In the genomic region with DNA sequence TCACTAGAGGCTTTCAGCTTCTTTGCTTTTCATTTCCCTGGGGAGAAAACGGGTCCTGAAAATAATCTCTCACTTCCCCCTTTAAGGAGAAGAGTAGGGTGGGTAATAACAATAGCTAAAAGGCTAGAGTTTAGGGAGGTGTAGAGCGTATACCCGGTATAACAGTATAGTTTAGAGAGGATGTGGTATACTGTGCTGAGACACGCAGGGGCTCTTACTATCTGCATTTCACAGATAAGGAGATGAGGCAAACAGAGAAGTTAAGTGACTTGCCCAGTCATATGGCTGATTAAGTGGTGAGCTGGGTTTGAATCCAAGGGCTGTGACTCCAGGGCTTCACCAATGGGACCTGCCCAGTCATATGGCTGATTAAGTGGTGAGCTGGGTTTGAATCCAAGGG, we compare ENCODE assay signal across 1 cellular context.
TF ChIP-seq lines count a peak whose summit lies in the region.

No MANE protein-coding gene starts in this region.

TF ChIP-seq in K562, 482 proteins besides CTCF, POLR2A, EP300 and RAD21 (continued from another document and continues in another):
- TF ChIP-seq, protein P1, sequence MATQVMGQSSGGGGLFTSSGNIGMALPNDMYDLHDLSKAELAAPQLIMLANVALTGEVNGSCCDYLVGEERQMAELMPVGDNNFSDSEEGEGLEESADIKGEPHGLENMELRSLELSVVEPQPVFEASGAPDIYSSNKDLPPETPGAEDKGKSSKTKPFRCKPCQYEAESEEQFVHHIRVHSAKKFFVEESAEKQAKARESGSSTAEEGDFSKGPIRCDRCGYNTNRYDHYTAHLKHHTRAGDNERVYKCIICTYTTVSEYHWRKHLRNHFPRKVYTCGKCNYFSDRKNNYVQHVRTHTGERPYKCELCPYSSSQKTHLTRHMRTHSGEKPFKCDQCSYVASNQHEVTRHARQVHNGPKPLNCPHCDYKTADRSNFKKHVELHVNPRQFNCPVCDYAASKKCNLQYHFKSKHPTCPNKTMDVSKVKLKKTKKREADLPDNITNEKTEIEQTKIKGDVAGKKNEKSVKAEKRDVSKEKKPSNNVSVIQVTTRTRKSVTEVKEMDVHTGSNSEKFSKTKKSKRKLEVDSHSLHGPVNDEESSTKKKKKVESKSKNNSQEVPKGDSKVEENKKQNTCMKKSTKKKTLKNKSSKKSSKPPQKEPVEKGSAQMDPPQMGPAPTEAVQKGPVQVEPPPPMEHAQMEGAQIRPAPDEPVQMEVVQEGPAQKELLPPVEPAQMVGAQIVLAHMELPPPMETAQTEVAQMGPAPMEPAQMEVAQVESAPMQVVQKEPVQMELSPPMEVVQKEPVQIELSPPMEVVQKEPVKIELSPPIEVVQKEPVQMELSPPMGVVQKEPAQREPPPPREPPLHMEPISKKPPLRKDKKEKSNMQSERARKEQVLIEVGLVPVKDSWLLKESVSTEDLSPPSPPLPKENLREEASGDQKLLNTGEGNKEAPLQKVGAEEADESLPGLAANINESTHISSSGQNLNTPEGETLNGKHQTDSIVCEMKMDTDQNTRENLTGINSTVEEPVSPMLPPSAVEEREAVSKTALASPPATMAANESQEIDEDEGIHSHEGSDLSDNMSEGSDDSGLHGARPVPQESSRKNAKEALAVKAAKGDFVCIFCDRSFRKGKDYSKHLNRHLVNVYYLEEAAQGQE (CRISPR knock-in tag; IDR thresholded peaks at IDR 0.05; ENCODE audit: low read depth) = no peak
- TF ChIP-seq BMI1 (IDR thresholded peaks at IDR 0.05; ENCODE audit: low read length) (no peak), CBFA2T2 (conservative IDR thresholded peaks at IDR 0.05) (peak; percentile 69), HNRNPK (IDR thresholded peaks at IDR 0.05; ENCODE audit: low read depth, low read length, poor library complexity, severe bottlenecking) (no peak), KLF16 (IDR thresholded peaks at IDR 0.05) (0 out of 2 replicates have a peak, but pooled peaks have one; percentile 27), CREB1 (IDR thresholded peaks at IDR 0.05) (no peak), CREB1 (CRISPR knock-in tag; IDR thresholded peaks at IDR 0.05) (no peak), PURB (CRISPR knock-in tag; IDR thresholded peaks at IDR 0.05; ENCODE audit: low read depth) (no peak), ZNF143 (CRISPR knock-in tag; IDR thresholded peaks at IDR 0.05) (no peak), HCFC1 (IDR thresholded peaks at IDR 0.05; ENCODE audit: low read depth, low read length) (no peak), CC2D1A (IDR thresholded peaks at IDR 0.05) (peak; percentile 69; the same call in 1 of the 2 replicates), ZNF589 (CRISPR knock-in tag; IDR thresholded peaks at IDR 0.05; ENCODE audit: low read depth) (no peak), GATAD2A (IDR thresholded peaks at IDR 0.05) (no peak), ZNF347 (CRISPR knock-in tag; IDR thresholded peaks at IDR 0.05; ENCODE audit: low read depth) (no peak), ZNF253 (CRISPR knock-in tag; conservative IDR thresholded peaks at IDR 0.05) (no peak), MCM2 (IDR thresholded peaks at IDR 0.05; ENCODE audit: low read depth) (no peak), ZNF699 (CRISPR knock-in tag; IDR thresholded peaks at IDR 0.05; ENCODE audit: insufficient replicate concordance) (no peak), MEF2A (IDR thresholded peaks at IDR 0.05; ENCODE audit: control insufficient read depth, low read depth, low read length) (no peak), FOXP1 (CRISPR knock-in tag; IDR thresholded peaks at IDR 0.05) (no peak), SMAD1 (IDR thresholded peaks at IDR 0.05; ENCODE audit: low read depth, low read length, partially characterized antibody) (no peak), ZFP36 (IDR thresholded peaks at IDR 0.05; ENCODE audit: low read depth, low read length, partially characterized antibody) (peak; percentile 72), ARID1B (IDR thresholded peaks at IDR 0.05) (peak; percentile 91)
- TF ChIP-seq, protein P2, sequence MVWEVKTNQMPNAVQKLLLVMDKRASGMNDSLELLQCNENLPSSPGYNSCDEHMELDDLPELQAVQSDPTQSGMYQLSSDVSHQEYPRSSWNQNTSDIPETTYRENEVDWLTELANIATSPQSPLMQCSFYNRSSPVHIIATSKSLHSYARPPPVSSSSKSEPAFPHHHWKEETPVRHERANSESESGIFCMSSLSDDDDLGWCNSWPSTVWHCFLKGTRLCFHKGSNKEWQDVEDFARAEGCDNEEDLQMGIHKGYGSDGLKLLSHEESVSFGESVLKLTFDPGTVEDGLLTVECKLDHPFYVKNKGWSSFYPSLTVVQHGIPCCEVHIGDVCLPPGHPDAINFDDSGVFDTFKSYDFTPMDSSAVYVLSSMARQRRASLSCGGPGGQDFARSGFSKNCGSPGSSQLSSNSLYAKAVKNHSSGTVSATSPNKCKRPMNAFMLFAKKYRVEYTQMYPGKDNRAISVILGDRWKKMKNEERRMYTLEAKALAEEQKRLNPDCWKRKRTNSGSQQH (CRISPR knock-in tag; IDR thresholded peaks at IDR 0.05) = no peak
- TF ChIP-seq, protein P3, sequence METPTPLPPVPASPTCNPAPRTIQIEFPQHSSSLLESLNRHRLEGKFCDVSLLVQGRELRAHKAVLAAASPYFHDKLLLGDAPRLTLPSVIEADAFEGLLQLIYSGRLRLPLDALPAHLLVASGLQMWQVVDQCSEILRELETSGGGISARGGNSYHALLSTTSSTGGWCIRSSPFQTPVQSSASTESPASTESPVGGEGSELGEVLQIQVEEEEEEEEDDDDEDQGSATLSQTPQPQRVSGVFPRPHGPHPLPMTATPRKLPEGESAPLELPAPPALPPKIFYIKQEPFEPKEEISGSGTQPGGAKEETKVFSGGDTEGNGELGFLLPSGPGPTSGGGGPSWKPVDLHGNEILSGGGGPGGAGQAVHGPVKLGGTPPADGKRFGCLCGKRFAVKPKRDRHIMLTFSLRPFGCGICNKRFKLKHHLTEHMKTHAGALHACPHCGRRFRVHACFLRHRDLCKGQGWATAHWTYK (CRISPR knock-in tag; IDR thresholded peaks at IDR 0.05) = no peak
- TF ChIP-seq, protein P4, sequence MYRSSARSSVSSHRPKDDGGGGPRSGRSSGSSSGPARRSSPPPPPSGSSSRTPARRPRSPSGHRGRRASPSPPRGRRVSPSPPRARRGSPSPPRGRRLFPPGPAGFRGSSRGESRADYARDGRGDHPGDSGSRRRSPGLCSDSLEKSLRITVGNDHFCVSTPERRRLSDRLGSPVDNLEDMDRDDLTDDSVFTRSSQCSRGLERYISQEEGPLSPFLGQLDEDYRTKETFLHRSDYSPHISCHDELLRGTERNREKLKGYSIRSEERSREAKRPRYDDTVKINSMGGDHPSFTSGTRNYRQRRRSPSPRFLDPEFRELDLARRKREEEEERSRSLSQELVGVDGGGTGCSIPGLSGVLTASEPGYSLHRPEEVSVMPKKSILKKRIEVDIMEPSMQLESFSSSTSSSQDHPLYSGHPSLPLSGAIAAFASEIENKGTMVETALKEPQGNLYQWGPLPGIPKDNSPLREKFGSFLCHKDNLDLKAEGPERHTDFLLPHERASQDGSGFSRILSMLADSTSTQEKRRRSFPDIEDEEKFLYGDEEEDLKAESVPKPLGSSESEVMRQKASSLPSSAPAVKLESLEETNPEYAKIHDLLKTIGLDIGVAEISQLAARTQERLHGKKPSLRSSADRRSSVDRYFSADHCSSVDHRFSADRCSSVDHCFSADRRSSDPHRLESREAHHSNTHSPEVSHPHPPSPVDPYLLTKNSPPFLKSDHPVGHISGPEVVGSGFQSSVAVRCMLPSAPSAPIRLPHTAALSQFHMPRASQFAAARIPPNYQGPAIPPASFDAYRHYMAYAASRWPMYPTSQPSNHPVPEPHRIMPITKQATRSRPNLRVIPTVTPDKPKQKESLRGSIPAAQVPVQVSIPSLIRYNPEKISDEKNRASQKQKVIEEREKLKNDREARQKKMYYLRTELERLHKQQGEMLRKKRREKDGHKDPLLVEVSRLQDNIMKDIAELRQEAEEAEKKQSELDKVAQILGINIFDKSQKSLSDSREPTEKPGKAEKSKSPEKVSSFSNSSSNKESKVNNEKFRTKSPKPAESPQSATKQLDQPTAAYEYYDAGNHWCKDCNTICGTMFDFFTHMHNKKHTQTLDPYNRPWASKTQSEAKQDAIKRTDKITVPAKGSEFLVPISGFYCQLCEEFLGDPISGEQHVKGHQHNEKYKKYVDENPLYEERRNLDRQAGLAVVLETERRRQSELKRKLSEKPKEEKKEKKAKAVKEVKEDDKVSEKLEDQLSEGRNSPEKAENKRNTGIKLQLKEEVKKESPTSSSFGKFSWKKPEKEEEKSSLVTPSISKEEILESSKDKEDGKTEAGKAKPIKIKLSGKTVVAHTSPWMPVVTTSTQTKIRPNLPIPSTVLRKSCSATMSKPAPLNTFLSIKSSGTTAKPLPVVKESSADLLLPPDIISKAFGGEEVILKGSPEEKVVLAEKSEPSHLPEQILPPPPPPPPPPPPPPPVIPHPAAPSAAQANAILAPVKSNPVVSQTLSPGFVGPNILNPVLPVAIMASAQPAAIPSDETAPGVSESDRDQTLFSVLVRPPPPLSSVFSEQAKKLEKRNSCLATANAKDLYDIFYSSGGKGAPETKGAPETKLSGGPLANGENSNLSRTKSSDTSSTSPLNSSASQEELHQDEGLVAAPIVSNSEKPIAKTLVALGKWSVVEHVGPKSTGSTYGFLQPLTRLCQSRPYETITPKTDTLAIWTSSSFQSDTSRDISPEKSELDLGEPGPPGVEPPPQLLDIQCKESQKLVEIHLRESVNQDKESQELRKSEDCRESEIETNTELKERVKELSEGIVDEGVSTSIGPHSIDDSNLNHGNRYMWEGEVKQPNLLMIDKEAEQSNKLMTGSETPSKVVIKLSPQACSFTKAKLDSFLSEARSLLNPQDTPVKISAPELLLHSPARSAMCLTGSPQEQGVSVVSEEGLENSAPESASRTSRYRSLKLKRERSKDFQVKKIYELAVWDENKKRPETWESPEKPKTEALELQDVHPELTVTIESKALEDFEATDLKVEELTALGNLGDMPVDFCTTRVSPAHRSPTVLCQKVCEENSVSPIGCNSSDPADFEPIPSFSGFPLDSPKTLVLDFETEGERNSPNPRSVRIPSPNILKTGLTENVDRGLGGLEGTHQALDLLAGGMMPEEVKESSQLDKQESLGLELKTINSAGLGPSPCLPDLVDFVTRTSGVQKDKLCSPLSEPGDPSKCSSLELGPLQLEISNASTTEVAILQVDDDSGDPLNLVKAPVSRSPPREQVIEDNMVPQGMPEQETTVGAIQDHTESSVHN (IDR thresholded peaks at IDR 0.05; ENCODE audit: borderline replicate concordance in 1 of 2, low read depth in 1 of 2) = no peak
- TF ChIP-seq, protein P5, sequence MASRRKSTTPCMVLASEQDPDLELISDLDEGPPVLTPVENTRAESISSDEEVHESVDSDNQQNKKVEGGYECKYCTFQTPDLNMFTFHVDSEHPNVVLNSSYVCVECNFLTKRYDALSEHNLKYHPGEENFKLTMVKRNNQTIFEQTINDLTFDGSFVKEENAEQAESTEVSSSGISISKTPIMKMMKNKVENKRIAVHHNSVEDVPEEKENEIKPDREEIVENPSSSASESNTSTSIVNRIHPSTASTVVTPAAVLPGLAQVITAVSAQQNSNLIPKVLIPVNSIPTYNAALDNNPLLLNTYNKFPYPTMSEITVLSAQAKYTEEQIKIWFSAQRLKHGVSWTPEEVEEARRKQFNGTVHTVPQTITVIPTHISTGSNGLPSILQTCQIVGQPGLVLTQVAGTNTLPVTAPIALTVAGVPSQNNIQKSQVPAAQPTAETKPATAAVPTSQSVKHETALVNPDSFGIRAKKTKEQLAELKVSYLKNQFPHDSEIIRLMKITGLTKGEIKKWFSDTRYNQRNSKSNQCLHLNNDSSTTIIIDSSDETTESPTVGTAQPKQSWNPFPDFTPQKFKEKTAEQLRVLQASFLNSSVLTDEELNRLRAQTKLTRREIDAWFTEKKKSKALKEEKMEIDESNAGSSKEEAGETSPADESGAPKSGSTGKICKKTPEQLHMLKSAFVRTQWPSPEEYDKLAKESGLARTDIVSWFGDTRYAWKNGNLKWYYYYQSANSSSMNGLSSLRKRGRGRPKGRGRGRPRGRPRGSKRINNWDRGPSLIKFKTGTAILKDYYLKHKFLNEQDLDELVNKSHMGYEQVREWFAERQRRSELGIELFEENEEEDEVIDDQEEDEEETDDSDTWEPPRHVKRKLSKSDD (conservative IDR thresholded peaks at IDR 0.05; ENCODE audit: low read length) = no peak
